9 cellular contexts compared by ENCODE assay signal in genomic region chr1:196486346-196486745, GRCh38.
"Had no signal": no experiment of that assay in that cellular context is flagged by ENCODE, and none has a peak within 500 bp of the region (broad histone marks: within the 10 kb centered on the region; RNA-seq: fewer than 3 reads in every experiment).

No MANE protein-coding gene starts in this region.

- H3K4me3 ChIP-seq: GM23338, K562 had no signal

- DNase-seq: H9, HCEC 1CT, IMR-90, KG1 had no signal

- ATAC-seq: GM23338 had no signal

- H3K4me3 Mint-ChIP-seq: GM23338, H9 had no signal

- H3K9me3 Mint-ChIP-seq: GM23338 had no signal

- H3K4me1 Mint-ChIP-seq: GM23338, H9 had no signal

- H3K27ac Mint-ChIP-seq: GM23338, H9 had no signal

- FAIRE-seq: H1, H54, HTR-8/SVneo, K562 had no signal
